In genomic region chr17:82231312-82231561, GRCh38 we compare ENCODE assay signal across 8 cellular contexts. TPM values are rescaled to one million over a fixed set of nuclear protein-coding genes. Genes with fewer than 3 reads are reported as not detected.
DNase-seq lines count a peak whose midpoint lies in the region; ATAC-seq and TF ChIP-seq lines count a peak whose summit lies in the region.

No MANE protein-coding gene starts in this region.

- no peak for TF ChIP-seq CTCF in HEK293 (tag by site-specific recombination; IDR thresholded peaks at IDR 0.05)
- TF ChIP-seq CTCF in body of pancreas (IDR thresholded peaks at IDR 0.05) = no peak
- TF ChIP-seq CTCF in left lung (IDR thresholded peaks at IDR 0.05) = no peak
- TF ChIP-seq CTCF in tibial nerve (IDR thresholded peaks at IDR 0.05) = no peak

- H3K4me1 ChIP-seq in HEK293 (ENCODE audit: control insufficient read depth, insufficient read depth, low read length) = 0 out of 2 replicates have a peak, but pooled peaks cover 2% of the 10 kb centered on the region
- H3K4me1 ChIP-seq in body of pancreas = peaks cover 36% of the 10 kb centered on the region
- H3K4me1 ChIP-seq in left lung = peaks cover 27 to 96% of the 10 kb centered on the region in 2 donors
- peaks cover 0 to 74% (median 42%) of the 10 kb centered on the region in 4 donors for H3K4me1 ChIP-seq in tibial nerve

- H3K9me3 ChIP-seq in HEK293 (ENCODE audit: control insufficient read depth, insufficient read depth, low read depth, low read length) (no peaks in the 10 kb centered on the region), body of pancreas (no peaks in the 10 kb centered on the region), left lung (no peaks in the 10 kb centered on the region), tibial nerve (no peaks in the 10 kb centered on the region)

- POLR2A ChIA-PET in HEK293 (lab: Yijun Ruan, JAX) = no interaction called here

- H3K36me3 ChIP-seq in HEK293 (ENCODE audit: control insufficient read depth in 2 of 2, insufficient read depth in 1 of 2, low read length in 2 of 2) (no peaks in the 10 kb centered on the region), body of pancreas (replicated peaks in 1 of 2; ENCODE audit: insufficient read depth in 1 of 2, low read depth in 2 of 2) (no peaks in the 10 kb centered on the region), left lung (peaks cover 0 to 20% of the 10 kb centered on the region in 2 donors), tibial nerve (no peaks in the 10 kb centered on the region)

- no peak for TF ChIP-seq EP300 in tibial nerve (IDR thresholded peaks at IDR 0.05)

- TF ChIP-seq POLR2A in body of pancreas (IDR thresholded peaks at IDR 0.05) (no peak), tibial nerve (IDR thresholded peaks at IDR 0.05) (no peak)

- ATAC-seq in body of pancreas (no peak), left lung (peak; percentile 1), HG03354 (IDR thresholded peaks at IDR 0.05; ENCODE audit: poor library complexity, severe bottlenecking, unreplicated experiment) (no peak)

- H3K27ac ChIP-seq in HEK293 (ENCODE audit: extremely low read depth, low read depth, low read length) (no peak overlapping the region), body of pancreas (peak overlapping the region in 3 of 4 donors; percentile 31 to 72 (median 65)), left lung (peak overlapping the region; percentile 95 to 100), tibial nerve (peak overlapping the region; percentile 68 to 95 (median 90))

- H3K4me3 ChIP-seq in HEK293 (ENCODE audit: low read depth, low read length) (no peak overlapping the region), body of pancreas (peak overlapping the region in 1 of 2 donors; percentile 1), left lung (peak overlapping the region; percentile 71 to 83), tibial nerve (peak overlapping the region; percentile 52 to 73 (median 68))

- H3K27me3 ChIP-seq in body of pancreas = peaks cover 0 to 20% of the 10 kb centered on the region in 2 donors
- peaks cover 0 to 6% of the 10 kb centered on the region in 2 donors for H3K27me3 ChIP-seq in left lung
- H3K27me3 ChIP-seq in tibial nerve = peaks cover 0 to 14% of the 10 kb centered on the region in 2 donors

- CTCF ChIA-PET in HEK293 (lab: Yijun Ruan, JAX) = interaction anchor here (0.6 kb wide), 1 partner anchor 124 kb away, joined by 3 read pairs; no protein-coding TSS in a partner anchor

- intact Hi-C loops in body of pancreas (cut with DNase I) = no loop called here
- intact Hi-C loops in left lung (cut with DNase I) = loop anchor here in 1 of 2 donors (10.0 kb wide), 1 partner anchor 64 kb away; no protein-coding TSS in a partner anchor

- 9% methylated on average over 6 of the region's 18 CpGs; no CpG with 5 or more reads in 1 of the 2 donors for WGBS in body of pancreas, 2 donors
- 0 to 2% methylated on average over 12 to 13 of the region's 18 CpGs for WGBS in tibial nerve, 2 donors

- DNase-seq in body of pancreas (no peak), left lung (no peak), tibial nerve (ENCODE audit: low spot score in 2 of 2) (no peak), OCI-M2 (lab: John Stamatoyannopoulos, UW; ENCODE audit: unreplicated experiment) (no peak), NCI-H2227 treated with DMSO at 0.1 percent for 48 hours (lab: John Stamatoyannopoulos, UW) (no peak)
- no peak for DNase-seq in activated CD4-positive, CD25-positive, alpha-beta regulatory T cell treated with anti-CD3 and anti-CD28 coated beads, Interleukin-2, amount 50 U/mL, for 72 hours

TF ChIP-seq in HEK293, 187 proteins besides CTCF, POLR2A, EP300 and RAD21:
- TF ChIP-seq ZNF768 (tag by site-specific recombination; IDR thresholded peaks at IDR 0.05) (no peak), ZSCAN4 (tag by site-specific recombination; IDR thresholded peaks at IDR 0.05) (no peak), ZSCAN23 (tag by site-specific recombination; IDR thresholded peaks at IDR 0.05) (no peak), ZNF133 (tag by site-specific recombination; IDR thresholded peaks at IDR 0.05) (no peak), ZNF202 (tag by site-specific recombination; IDR thresholded peaks at IDR 0.05; ENCODE audit: borderline replicate concordance) (no peak), PATZ1 (tag by site-specific recombination; IDR thresholded peaks at IDR 0.05) (peak; percentile 14; the same call in 1 of the 2 replicates)

RNA-seq across cellular contexts. Expression of gene SLC16A3, which starts 2.4 kb away (rescaled TPM):
- total RNA-seq in body of pancreas (1 to 10 TPM; 2.0 to 5.4 TPM), left lung (100 to 1,000 TPM in 1 of 2 donors, 10 to 100 TPM in 1; 71.2 to 149 TPM), tibial nerve (10 to 100 TPM; 10.5 to 36.0 (median 21.4) TPM)

RNA-seq across cellular contexts. Expression of gene CCDC57, which starts 18.6 kb away (rescaled TPM):
- 10 to 100 TPM; 24.1 to 60.3 TPM for total RNA-seq in body of pancreas
- total RNA-seq in left lung = 10 to 100 TPM; 41.7 to 54.5 TPM
- 10 to 100 TPM; 33.5 to 91.2 (median 47.9) TPM for total RNA-seq in tibial nerve

RNA-seq across cellular contexts. Expression of gene CSNK1D, which starts 42.3 kb away (rescaled TPM):
- total RNA-seq in body of pancreas = 100 to 1,000 TPM in 1 of 2 donors, 10 to 100 TPM in 1; 37.6 to 116 TPM
- 100 to 1,000 TPM; 122 to 160 TPM for total RNA-seq in left lung
- 100 to 1,000 TPM in 3 of 4 donors, 10 to 100 TPM in 1; 93.9 to 160 (median 124) TPM for total RNA-seq in tibial nerve
